In the genomic region with DNA sequence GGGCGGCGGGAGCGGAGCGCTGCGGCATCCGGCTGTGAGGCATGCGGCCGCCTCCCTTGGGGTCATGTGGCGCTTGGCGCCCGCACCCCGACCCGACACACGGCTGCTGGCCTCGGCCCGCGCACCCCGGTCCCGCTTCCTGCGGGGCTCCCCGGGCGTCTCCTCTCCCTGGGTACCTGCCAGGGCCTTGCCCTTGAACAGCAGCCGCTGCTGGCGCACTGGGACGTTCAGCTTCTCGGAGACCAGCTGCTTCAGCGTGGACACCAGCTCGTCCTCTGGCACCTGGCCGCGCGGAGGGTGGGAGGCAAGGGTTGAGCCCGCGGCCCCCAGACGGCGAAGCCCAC, we compare ENCODE assay signal across 8 cellular contexts. TPM values are rescaled to one million over a fixed set of nuclear protein-coding genes. Genes with fewer than 3 reads are reported as not detected.
DNase-seq lines count a peak whose midpoint lies in the region; ATAC-seq and TF ChIP-seq lines count a peak whose summit lies in the region.

No MANE protein-coding gene starts in this region.

- under 1% methylated on average over 35 of the region's 35 CpGs for WGBS in right cardiac atrium

- peaks cover 26% of the 10 kb centered on the region; the same call in 1 of the 2 replicates for H3K9me3 ChIP-seq in HUES6 (ENCODE audit: control insufficient read depth, insufficient read depth, low read depth, low read length)
- H3K9me3 ChIP-seq in right cardiac atrium (ENCODE audit: control insufficient read depth, low read length), result no peaks in the 10 kb centered on the region
- H3K9me3 ChIP-seq in skeletal muscle tissue (ENCODE audit: control insufficient read depth in 3 of 3, low read length in 3 of 3), result no peaks in the 10 kb centered on the region

- H3K9ac ChIP-seq in HUES6 (ENCODE audit: low read length), result peak overlapping the region; percentile 78
- peak overlapping the region; percentile 65 to 87 (median 74) for H3K9ac ChIP-seq in skeletal muscle tissue (ENCODE audit: low read depth in 1 of 3, low read length in 3 of 3)

- H3K4me1 ChIP-seq in HUES6 (ENCODE audit: control insufficient read depth, insufficient read depth, low read length) (peaks cover 21% of the 10 kb centered on the region; the same call in 1 of the 2 replicates), right cardiac atrium (ENCODE audit: control insufficient read depth, insufficient read depth, low read length) (peaks cover 6% of the 10 kb centered on the region), skeletal muscle tissue (ENCODE audit: control insufficient read depth in 3 of 3, insufficient read depth in 3 of 3, low read length in 3 of 3) (peaks cover 17 to 50% (median 34%) of the 10 kb centered on the region in 3 donors)

- H3K36me3 ChIP-seq in HUES6 (ENCODE audit: control insufficient read depth, insufficient read depth, low read length), result peaks cover 32% of the 10 kb centered on the region
- H3K36me3 ChIP-seq in skeletal muscle tissue (ENCODE audit: control insufficient read depth in 3 of 3, insufficient read depth in 3 of 3, low read length in 3 of 3), result peaks cover 8 to 14% (median 8%) of the 10 kb centered on the region in 3 donors

- DNase-seq in AG10803 (ENCODE audit: low read depth), result no peak
- peak; percentile 27 for DNase-seq in activated gamma-delta T cell treated with Interleukin-2 at 50 U/mL for 16 hours
- peak; percentile 52 to 83 (median 69) for DNase-seq in right cardiac atrium
- no peak for DNase-seq in UCSD-AML1 (lab: John Stamatoyannopoulos, UW; ENCODE audit: unreplicated experiment)

- TF ChIP-seq CTCF in AG10803 (conservative IDR thresholded peaks at IDR 0.05; ENCODE audit: low read length), result no peak

- H3K27me3 ChIP-seq in HUES6 (ENCODE audit: control insufficient read depth, insufficient read depth, low read length) (no peaks in the 10 kb centered on the region), right cardiac atrium (ENCODE audit: control insufficient read depth, insufficient read depth) (no peaks in the 10 kb centered on the region), skeletal muscle tissue (ENCODE audit: control insufficient read depth in 3 of 3, insufficient read depth in 3 of 3, low read length in 3 of 3) (no peaks in the 10 kb centered on the region)

- H3K4me3 ChIP-seq in AG10803 (ENCODE audit: low read length) (peak overlapping the region; percentile 64), HUES6 (ENCODE audit: low read depth, low read length) (peak overlapping the region; percentile 62), right cardiac atrium (ENCODE audit: low read length) (peak overlapping the region; percentile 92), skeletal muscle tissue (ENCODE audit: low read length in 3 of 3) (peak overlapping the region; percentile 38 to 70 (median 69))

- intact Hi-C loops in right cardiac atrium (cut with DNase I), result no loop called here

- no peak for ATAC-seq in right cardiac atrium
- ATAC-seq in GM18868 (IDR thresholded peaks at IDR 0.05; ENCODE audit: unreplicated experiment), result no peak
- ATAC-seq in GM19467 (IDR thresholded peaks at IDR 0.05; ENCODE audit: unreplicated experiment), result no peak

- H3K27ac ChIP-seq in HUES6 (ENCODE audit: low read depth, low read length) (peak overlapping the region; percentile 67; the same call in 1 of the 2 replicates), right cardiac atrium (ENCODE audit: low read length) (peak overlapping the region; percentile 87), skeletal muscle tissue (ENCODE audit: low read depth, low read length) (peak overlapping the region; percentile 66)

RNA-seq across cellular contexts. Expression of a gene that starts 0.4 kb away (rescaled TPM):
- total RNA-seq in right cardiac atrium, result 10 to 100 TPM; 51.1 to 62.1 (median 60.3) TPM
- 43.6 TPM for polyA plus RNA-seq in right cardiac atrium
- 35.0 TPM for total RNA-seq in skeletal muscle tissue

RNA-seq across cellular contexts. Expression of a gene that starts 4.4 kb away (rescaled TPM):
- total RNA-seq in right cardiac atrium (10 to 100 TPM; 14.4 to 18.9 (median 15.5) TPM), skeletal muscle tissue (3.1 TPM)
- 17.3 TPM for polyA plus RNA-seq in right cardiac atrium

RNA-seq across cellular contexts. Expression of a gene that starts 6.9 kb away (rescaled TPM):
- total RNA-seq in right cardiac atrium (10 to 100 TPM; 16.3 to 22.0 (median 19.5) TPM), skeletal muscle tissue (12.0 TPM)
- 25.8 TPM for polyA plus RNA-seq in right cardiac atrium

RNA-seq across cellular contexts. Expression of a gene that starts 27.9 kb away (rescaled TPM):
- total RNA-seq in right cardiac atrium, result 10 to 100 TPM; 26.5 to 34.0 (median 29.6) TPM
- polyA plus RNA-seq in right cardiac atrium, result 12.2 TPM
- total RNA-seq in skeletal muscle tissue, result 9.9 TPM

RNA-seq across cellular contexts. Expression of a gene that starts 30.0 kb away (rescaled TPM):
- total RNA-seq in right cardiac atrium, result 10 to 100 TPM; 55.4 to 60.8 (median 58.9) TPM
- polyA plus RNA-seq in right cardiac atrium, result 68.6 TPM
- total RNA-seq in skeletal muscle tissue, result 15.7 TPM

Comparison
In these comparisons a context has a peak if more than half of its experiments do, and no peak if none do; other contexts are left out.
1. DNase-seq: peak in activated gamma-delta T cell treated with Interleukin-2 at 50 U/mL for 16 hours (single experiment) and right cardiac atrium (3 of 3); none in AG10803 (single experiment) and UCSD-AML1 (single experiment).
2. Peak in every context shown above with its lines, with median percentiles within 50 percentile points of each other: H3K4me3 ChIP-seq and H3K27ac ChIP-seq.